Comparison of ENCODE assay signal across 12 cellular contexts in genomic region chr2:60353406-60353800, GRCh38.
A peak's percentile ranks its signal among the peaks of the same experiment; 100 is the strongest.
DNase-seq lines count a peak whose midpoint lies in the region; ATAC-seq and TF ChIP-seq lines count a peak whose summit lies in the region.
"Had no signal": no experiment of that assay in that cellular context is flagged by ENCODE, and none has a peak within 500 bp of the region (broad histone marks: within the 10 kb centered on the region; RNA-seq: fewer than 3 reads in every experiment).

No MANE protein-coding gene starts in this region.

- CTCF ChIA-PET in activated CD8-positive, alpha-beta T cell treated with anti-CD3 and anti-CD28 coated beads, Interleukin-2, amount 10 ng/mL, durations not matched to agents 7 days and 5 days (lab: Charles Lee) = no interaction called here
- CTCF ChIA-PET in activated CD8-positive, alpha-beta T cell treated with anti-CD3 and anti-CD28 coated beads for 36 hours (lab: Charles Lee) = interaction anchor here (0.7 kb wide), 1 partner anchor 16 kb away, joined by 4 read pairs; no protein-coding TSS in a partner anchor

- WGBS in transverse colon (ENCODE audit: low coverage in 1 of 2), 2 donors = 35 to 50% methylated on average over 8 to 10 of the region's 10 CpGs

- POLR2A ChIA-PET in activated CD8-positive, alpha-beta T cell treated with anti-CD3 and anti-CD28 coated beads, Interleukin-2, amount 10 ng/mL, durations not matched to agents 7 days and 5 days (lab: Charles Lee) = no interaction called here
- POLR2A ChIA-PET in activated CD8-positive, alpha-beta T cell treated with anti-CD3 and anti-CD28 coated beads for 36 hours (lab: Charles Lee) = no interaction called here

- H3K4me3 ChIP-seq in OCI-LY3 (ENCODE audit: low read length) (peak overlapping the region; percentile 61), transverse colon (no peak overlapping the region)

- H3K27me3 ChIP-seq in OCI-LY3 (ENCODE audit: low read depth, low read length) (no peaks in the 10 kb centered on the region), transverse colon (no peaks in the 10 kb centered on the region)

- H3K36me3 ChIP-seq in OCI-LY3 (replicated peaks; ENCODE audit: low read depth, low read length) = peaks cover 15% of the 10 kb centered on the region
- H3K36me3 ChIP-seq in transverse colon = no peaks in the 10 kb centered on the region

- peak overlapping the region; percentile 85 for H3K4me2 ChIP-seq in OCI-LY3 (ENCODE audit: low read length)

- H3K79me2 ChIP-seq in OCI-LY3 (ENCODE audit: low read length) = no peaks in the 10 kb centered on the region

- no peak overlapping the region for H2AFZ ChIP-seq in OCI-LY3 (ENCODE audit: low read depth, low read length)

- no peak for TF ChIP-seq EP300 in transverse colon (IDR thresholded peaks at IDR 0.05; ENCODE audit: low read depth)

- ATAC-seq in activated CD8-positive, alpha-beta T cell treated with anti-CD3 and anti-CD28 coated beads, Interleukin-2, amount 10 ng/mL, durations not matched to agents 7 days and 5 days = no peak
- ATAC-seq in activated CD8-positive, alpha-beta T cell treated with anti-CD3 and anti-CD28 coated beads for 36 hours = no peak
- ATAC-seq in HG02798 (IDR thresholded peaks at IDR 0.05; ENCODE audit: poor library complexity, unreplicated experiment) = peak; percentile 14
- ATAC-seq: left cardiac atrium had no signal

- H4K20me1 ChIP-seq in OCI-LY3 (ENCODE audit: insufficient read depth, low read length) = no peaks in the 10 kb centered on the region

- peaks cover 5% of the 10 kb centered on the region; the same call in 1 of the 2 replicates for H3K9me3 ChIP-seq in OCI-LY3 (ENCODE audit: insufficient read depth, low read length)
- no peaks in the 10 kb centered on the region for H3K9me3 ChIP-seq in transverse colon

- no peak overlapping the region for H3K4me3 Mint-ChIP-seq in activated CD8-positive, alpha-beta T cell treated with anti-CD3 and anti-CD28 coated beads, Interleukin-2, amount 10 ng/mL, durations not matched to agents 7 days and 5 days
- no peak overlapping the region for H3K4me3 Mint-ChIP-seq in activated CD8-positive, alpha-beta T cell treated with anti-CD3 and anti-CD28 coated beads for 36 hours
- H3K4me3 Mint-ChIP-seq: activated naive CD4-positive, alpha-beta T cell treated with anti-CD3 and anti-CD28 coated beads for 36 hours had no signal

- peaks cover 89% of the 10 kb centered on the region for H3K4me1 ChIP-seq in OCI-LY3 (ENCODE audit: low read length)
- H3K4me1 ChIP-seq in transverse colon = peaks cover 0 to 6% (median 4%) of the 10 kb centered on the region in 4 donors

- peak overlapping the region; percentile 95 for H3K9ac ChIP-seq in OCI-LY3 (ENCODE audit: low read length)

- peak; percentile 9 for DNase-seq in activated CD8-positive, alpha-beta T cell treated with anti-CD3 and anti-CD28 coated beads, Interleukin-2, amount 10 ng/mL, durations not matched to agents 7 days and 5 days
- DNase-seq in activated CD8-positive, alpha-beta T cell treated with anti-CD3 and anti-CD28 coated beads for 36 hours = no peak
- DNase-seq in transverse colon (peak; percentile 29), hippocampal formation (lab: John Stamatoyannopoulos, UW) (no peak), Kasumi-1 (lab: John Stamatoyannopoulos, UW) (no peak)
- DNase-seq in NK-92 treated with Interleukin-12 subunit alpha and Interleukin-12 subunit beta, amount 100 ng/mL, for 24 hours (lab: John Stamatoyannopoulos, UW) = no peak
- DNase-seq: activated naive CD4-positive, alpha-beta T cell treated with anti-CD3 and anti-CD28 coated beads for 36 hours; IMR-90; left cardiac atrium; T-helper 9 cell had no signal

- peaks cover 5% of the 10 kb centered on the region for H3K36me3 Mint-ChIP-seq in activated CD8-positive, alpha-beta T cell treated with anti-CD3 and anti-CD28 coated beads, Interleukin-2, amount 10 ng/mL, durations not matched to agents 7 days and 5 days (ENCODE audit: low read depth)
- no peaks in the 10 kb centered on the region for H3K36me3 Mint-ChIP-seq in activated CD8-positive, alpha-beta T cell treated with anti-CD3 and anti-CD28 coated beads for 36 hours (ENCODE audit: low read depth)

- intact Hi-C loops in activated CD8-positive, alpha-beta T cell treated with anti-CD3 and anti-CD28 coated beads for 36 hours (cut with micrococcal nuclease) = no loop called here
- intact Hi-C loops in transverse colon (cut with DNase I; ENCODE audit: low total_unique reads) = no loop called here

- H3K9me3 Mint-ChIP-seq in activated CD8-positive, alpha-beta T cell treated with anti-CD3 and anti-CD28 coated beads, Interleukin-2, amount 10 ng/mL, durations not matched to agents 7 days and 5 days (ENCODE audit: insufficient read depth) = no peaks in the 10 kb centered on the region
- H3K9me3 Mint-ChIP-seq in activated CD8-positive, alpha-beta T cell treated with anti-CD3 and anti-CD28 coated beads for 36 hours = no peaks in the 10 kb centered on the region
- H3K9me3 Mint-ChIP-seq: activated naive CD4-positive, alpha-beta T cell treated with anti-CD3 and anti-CD28 coated beads for 36 hours had no signal

- H3K4me1 Mint-ChIP-seq in activated CD8-positive, alpha-beta T cell treated with anti-CD3 and anti-CD28 coated beads, Interleukin-2, amount 10 ng/mL, durations not matched to agents 7 days and 5 days (ENCODE audit: low read depth) = peaks cover 18% of the 10 kb centered on the region
- H3K4me1 Mint-ChIP-seq in activated CD8-positive, alpha-beta T cell treated with anti-CD3 and anti-CD28 coated beads for 36 hours (ENCODE audit: low read depth) = peaks cover 8% of the 10 kb centered on the region

- no peak overlapping the region for H3K27ac Mint-ChIP-seq in activated CD8-positive, alpha-beta T cell treated with anti-CD3 and anti-CD28 coated beads, Interleukin-2, amount 10 ng/mL, durations not matched to agents 7 days and 5 days
- H3K27ac Mint-ChIP-seq in activated CD8-positive, alpha-beta T cell treated with anti-CD3 and anti-CD28 coated beads for 36 hours = no peak overlapping the region
- H3K27ac Mint-ChIP-seq: activated naive CD4-positive, alpha-beta T cell treated with anti-CD3 and anti-CD28 coated beads for 36 hours had no signal

- in situ Hi-C loops in transverse colon (cut with MboI; ENCODE audit: low pct_ligation_motif_present in 1 of 4, low pct_unique_long_range_greater_than_20kb in 1 of 4, low sequenced_read_pairs in 3 of 4) = no loop called here

- TF ChIP-seq POLR2A in transverse colon (IDR thresholded peaks at IDR 0.05) = no peak

- no peak for TF ChIP-seq CTCF in activated CD8-positive, alpha-beta T cell treated with anti-CD3 and anti-CD28 coated beads for 36 hours (IDR thresholded peaks at IDR 0.05)
- TF ChIP-seq CTCF in OCI-LY3 (IDR thresholded peaks at IDR 0.05; ENCODE audit: low read depth, low read length) = peak; percentile 27
- TF ChIP-seq CTCF in transverse colon (IDR thresholded peaks at IDR 0.05) = no peak

- peak overlapping the region; percentile 98 for H3K27ac ChIP-seq in OCI-LY3 (ENCODE audit: low read length)
- H3K27ac ChIP-seq in transverse colon = peak overlapping the region in 2 of 4 donors; percentile 44 to 48

- H3K27me3 Mint-ChIP-seq in activated CD8-positive, alpha-beta T cell treated with anti-CD3 and anti-CD28 coated beads, Interleukin-2, amount 10 ng/mL, durations not matched to agents 7 days and 5 days (ENCODE audit: low read depth) = peaks cover 14% of the 10 kb centered on the region
- H3K27me3 Mint-ChIP-seq in activated CD8-positive, alpha-beta T cell treated with anti-CD3 and anti-CD28 coated beads for 36 hours = peaks cover 7% of the 10 kb centered on the region

Comparison
In these comparisons a context has a peak if more than half of its experiments do, and no peak if none do; other contexts are left out.
1. DNase-seq: peak in activated CD8-positive, alpha-beta T cell treated with anti-CD3 and anti-CD28 coated beads, Interleukin-2, amount 10 ng/mL, durations not matched to agents 7 days and 5 days (single experiment) and transverse colon (single experiment); none in activated CD8-positive, alpha-beta T cell treated with anti-CD3 and anti-CD28 coated beads for 36 hours (single experiment), NK-92 treated with Interleukin-12 subunit alpha and Interleukin-12 subunit beta, amount 100 ng/mL, for 24 hours (single experiment), hippocampal formation (0 of 2) and Kasumi-1 (0 of 2).